8 cellular contexts compared by ENCODE assay signal in the genomic region with DNA sequence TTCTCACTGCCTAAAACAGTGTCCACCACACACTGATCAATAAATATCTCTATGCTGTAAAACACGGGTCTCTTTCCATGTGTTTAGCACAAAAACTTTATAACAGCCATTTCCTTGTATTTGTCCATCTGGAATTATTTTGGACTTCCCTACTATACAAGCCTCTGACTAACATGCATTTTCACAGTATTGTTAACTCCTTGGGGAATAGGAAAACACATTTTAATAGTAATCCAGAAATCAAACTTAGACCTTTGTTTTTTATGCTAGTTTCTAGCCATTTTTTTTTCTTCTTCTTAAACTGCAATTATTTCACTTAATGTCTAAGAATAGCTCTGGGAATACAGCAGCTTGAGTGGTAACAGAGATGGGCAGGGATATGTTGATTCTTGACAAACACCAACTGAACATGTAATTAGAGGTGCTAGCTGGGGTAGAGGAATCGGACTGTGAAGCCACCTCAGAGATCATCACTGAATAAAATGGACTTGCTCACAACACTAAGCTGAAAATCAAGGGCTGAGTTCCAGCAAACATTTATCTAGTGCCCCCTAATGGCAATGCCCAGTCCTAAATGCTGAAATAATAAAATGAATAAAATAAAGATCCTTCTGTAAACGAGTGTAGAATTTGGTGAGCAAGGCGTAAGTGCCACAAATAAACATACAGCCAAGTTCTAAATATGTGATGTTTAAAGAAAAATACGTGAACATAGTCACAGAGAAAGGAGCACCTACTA.
DNase-seq lines count a peak whose midpoint lies in the region; ATAC-seq, FAIRE-seq and TF ChIP-seq lines count a peak whose summit lies in the region.

No MANE protein-coding gene starts in this region.

- no TSS peak for BruUV-seq in HepG2 (replicated peaks; lab: Mats Ljungman, UMichigan)

- no peaks in the 10 kb centered on the region for H3K79me2 ChIP-seq in HepG2 (ENCODE audit: insufficient read depth, low read length)

- no peak for TF ChIP-seq EP300 in HepG2 (IDR thresholded peaks at IDR 0.05; ENCODE audit: low read depth in 2 of 2, low read length in 2 of 2)
- no peak for TF ChIP-seq EP300 in HepG2 (CRISPR knock-in tag; IDR thresholded peaks at IDR 0.05; ENCODE audit: borderline replicate concordance)
- no peak for TF ChIP-seq EP300 in stomach (IDR thresholded peaks at IDR 0.05)

- CTCF ChIA-PET in HepG2 (lab: Yijun Ruan, JAX; ENCODE audit: low intra/inter-chr PET ratio, low total read pairs): no interaction called here

- no peak overlapping the region for H2AFZ ChIP-seq in HepG2 (ENCODE audit: low read length)

- in situ Hi-C loops in astrocyte of the spinal cord (cut with HindIII; ENCODE audit: low sequenced_read_pairs): no loop called here
- in situ Hi-C loops in HepG2 (cut with HindIII; ENCODE audit: extremely low pct_ligation_motif_present, low pct_unique_long_range_greater_than_20kb): no loop called here

- H3K4me3 ChIP-seq in astrocyte of the spinal cord (ENCODE audit: low read depth, low read length) (no peak overlapping the region), HepG2 (replicated peaks in 1 of 3; ENCODE audit: insufficient read depth in 1 of 3, low read depth in 2 of 3, low read length in 3 of 3) (no peak overlapping the region), stomach (no peak overlapping the region)

- H3K36me3 ChIP-seq in HepG2 (replicated peaks in 1 of 2; ENCODE audit: control insufficient read depth in 1 of 2, insufficient read depth in 2 of 2, low read length in 2 of 2) (no peaks in the 10 kb centered on the region), stomach (no peaks in the 10 kb centered on the region)

- under 1% methylated on average over 5 of the region's 5 CpGs for WGBS in HepG2 (ENCODE audit: low lambda C conversion rate)
- 34 to 41% (median 37%) methylated on average over 5 of the region's 5 CpGs for WGBS in stomach, 5 donors

- H3K4me1 ChIP-seq in HepG2 (ENCODE audit: insufficient read depth, low read length): no peaks in the 10 kb centered on the region
- no peaks in the 10 kb centered on the region for H3K4me1 ChIP-seq in stomach

- H3K9me3 ChIP-seq in HepG2 (ENCODE audit: low read length): no peaks in the 10 kb centered on the region
- H3K9me3 ChIP-seq in stomach: no peaks in the 10 kb centered on the region

- H3K9ac ChIP-seq in HepG2 (ENCODE audit: insufficient read depth, low read depth, low read length): no peak overlapping the region

- ATAC-seq in HepG2 (no peak), HG02588 (IDR thresholded peaks at IDR 0.05; ENCODE audit: unreplicated experiment) (no peak), GM19023 (IDR thresholded peaks at IDR 0.05; ENCODE audit: unreplicated experiment) (no peak), GM21390 (IDR thresholded peaks at IDR 0.05; ENCODE audit: unreplicated experiment) (no peak)

- POLR2A ChIA-PET in HepG2 (lab: Yijun Ruan, JAX): no interaction called here

- no peak overlapping the region for H3K27ac ChIP-seq in C4-2B
- H3K27ac ChIP-seq in HepG2 (ENCODE audit: extremely low read length, insufficient read depth, low read length): no peak overlapping the region
- no peak overlapping the region for H3K27ac ChIP-seq in stomach

- H3K27me3 ChIP-seq in HepG2 (ENCODE audit: control insufficient read depth in 1 of 2, insufficient read depth in 2 of 2, low read length in 2 of 2) (no peaks in the 10 kb centered on the region), stomach (peaks cover 0 to 12% (median 0%) of the 10 kb centered on the region in 3 donors)

- DNase-seq in HT1080 (ENCODE audit: low read depth): peak; percentile 51
- DNase-seq in astrocyte of the spinal cord (ENCODE audit: low read depth, low spot score): peak; percentile 64
- no peak for DNase-seq in HepG2 (ENCODE audit: low spot score)
- no peak for DNase-seq in stomach

- TF ChIP-seq CTCF in C4-2B (conservative IDR thresholded peaks at IDR 0.05) (peak; percentile 76), astrocyte of the spinal cord (IDR thresholded peaks at IDR 0.05; ENCODE audit: low read depth, low read length) (peak; percentile 65), HepG2 (CRISPR knock-in tag; IDR thresholded peaks at IDR 0.05) (no peak; the same call in 1 of the 2 replicates), stomach (IDR thresholded peaks at IDR 0.05) (peak in 1 of 7 experiments; percentile 25)

- TF ChIP-seq RAD21 in HepG2 (CRISPR knock-in tag; IDR thresholded peaks at IDR 0.05): no peak

- intact Hi-C loops in HepG2 (cut with micrococcal nuclease; ENCODE audit: unreplicated experiment) (loop anchor here (10.0 kb wide), 1 partner anchor 777 kb away; no protein-coding TSS in a partner anchor), stomach (cut with DNase I; ENCODE audit: low total_unique reads) (no loop called here)

- FAIRE-seq in HepG2 (lab: Jason Lieb, UNC): no peak

- no peaks in the 10 kb centered on the region for H4K20me1 ChIP-seq in HepG2 (ENCODE audit: insufficient read depth, low read length)

- no peak overlapping the region for H3K4me2 ChIP-seq in HepG2 (ENCODE audit: low read depth, low read length)

- TF ChIP-seq POLR2A in HepG2 (IDR thresholded peaks at IDR 0.05; ENCODE audit: insufficient read depth in 1 of 2, low read depth in 2 of 2, low read length in 2 of 2) (no peak), stomach (IDR thresholded peaks at IDR 0.05) (no peak)

TF ChIP-seq in HepG2, 621 proteins besides CTCF, POLR2A, EP300 and RAD21:
- no peak for TF ChIP-seq SMYD3 (CRISPR knock-in tag; IDR thresholded peaks at IDR 0.05)
- no peak for TF ChIP-seq ZNF687 (CRISPR knock-in tag; IDR thresholded peaks at IDR 0.05)
- peak; percentile 28 for TF ChIP-seq STAG1 (CRISPR knock-in tag; IDR thresholded peaks at IDR 0.05)

Comparison
In these comparisons a context has a peak if more than half of its experiments do, and no peak if none do; other contexts are left out.
1. DNase-seq: peak in HT1080 (single experiment) and astrocyte of the spinal cord (single experiment); none in HepG2 (single experiment) and stomach (single experiment).